Comparison of ENCODE assay signal across 8 cellular contexts in genomic region chr3:12841970-12842328, GRCh38. TPM values are rescaled to one million over a fixed set of nuclear protein-coding genes. Genes with fewer than 3 reads are reported as not detected.
A peak's percentile ranks its signal among the peaks of the same experiment; 100 is the strongest.
DNase-seq lines count a peak whose midpoint lies in the region; ATAC-seq and TF ChIP-seq lines count a peak whose summit lies in the region.

No MANE protein-coding gene starts in this region.

- peaks cover 7% of the 10 kb centered on the region for H3K9me3 Mint-ChIP-seq in stimulated activated naive CD8-positive, alpha-beta T cell treated with anti-CD3 and anti-CD28 coated beads, Interleukin-15, Interleukin-2, amounts not matched to agents 100 ng/mL and 50 ng/mL, for 24 hours
- no peaks in the 10 kb centered on the region for H3K9me3 Mint-ChIP-seq in activated T-helper 2 cell treated with anti-CD3 and anti-CD28 coated beads, Interferon-gamma antibody, Interleukin-2, Interleukin-4, amounts not matched to agents 10 μg/mL and 5 μg/mL and 100 μg/mL, durations not matched to agents 14 hours and 24 hours and 36 hours

- intact Hi-C loops in activated T-helper 2 cell treated with anti-CD3 and anti-CD28 coated beads, Interferon-gamma antibody, Interleukin-2, Interleukin-4, amounts not matched to agents 10 μg/mL and 5 μg/mL and 100 μg/mL, durations not matched to agents 14 hours and 24 hours and 36 hours (cut with micrococcal nuclease): loop anchor here (1.0 kb wide), 1 partner anchor 178 kb away; the partner anchor contains the start of gene RAF1
- intact Hi-C loops in colonic mucosa (cut with DNase I): no loop called here

- no peaks in the 10 kb centered on the region for H3K9me3 ChIP-seq in colonic mucosa

- H2BK15ac ChIP-seq in mesendoderm (replicated peaks; ENCODE audit: low read depth): no peak overlapping the region

- H3K79me2 ChIP-seq in mesendoderm (ENCODE audit: control insufficient read depth, insufficient read depth, low read length): peaks cover 44% of the 10 kb centered on the region

- H3K23ac ChIP-seq in mesendoderm (ENCODE audit: low read length): no peak overlapping the region

- peak overlapping the region; percentile 99 for H3K27ac Mint-ChIP-seq in stimulated activated naive CD8-positive, alpha-beta T cell treated with anti-CD3 and anti-CD28 coated beads, Interleukin-15, Interleukin-2, amounts not matched to agents 100 ng/mL and 50 ng/mL, for 24 hours
- peak overlapping the region; percentile 100 for H3K27ac Mint-ChIP-seq in activated T-helper 2 cell treated with anti-CD3 and anti-CD28 coated beads, Interferon-gamma antibody, Interleukin-2, Interleukin-4, amounts not matched to agents 10 μg/mL and 5 μg/mL and 100 μg/mL, durations not matched to agents 14 hours and 24 hours and 36 hours

- TF ChIP-seq CTCF in colonic mucosa (IDR thresholded peaks at IDR 0.05): no peak

- H3K4me3 Mint-ChIP-seq in stimulated activated naive CD8-positive, alpha-beta T cell treated with anti-CD3 and anti-CD28 coated beads, Interleukin-15, Interleukin-2, amounts not matched to agents 100 ng/mL and 50 ng/mL, for 24 hours: peak overlapping the region; percentile 98
- H3K4me3 Mint-ChIP-seq in activated T-helper 2 cell treated with anti-CD3 and anti-CD28 coated beads, Interferon-gamma antibody, Interleukin-2, Interleukin-4, amounts not matched to agents 10 μg/mL and 5 μg/mL and 100 μg/mL, durations not matched to agents 14 hours and 24 hours and 36 hours (ENCODE audit: low read depth): peak overlapping the region; percentile 97

- no peak overlapping the region for H3K4me2 ChIP-seq in mesendoderm (ENCODE audit: low read length)

- peaks cover 60% of the 10 kb centered on the region for H3K4me1 Mint-ChIP-seq in stimulated activated naive CD8-positive, alpha-beta T cell treated with anti-CD3 and anti-CD28 coated beads, Interleukin-15, Interleukin-2, amounts not matched to agents 100 ng/mL and 50 ng/mL, for 24 hours (ENCODE audit: low read depth)
- peaks cover 43% of the 10 kb centered on the region for H3K4me1 Mint-ChIP-seq in activated T-helper 2 cell treated with anti-CD3 and anti-CD28 coated beads, Interferon-gamma antibody, Interleukin-2, Interleukin-4, amounts not matched to agents 10 μg/mL and 5 μg/mL and 100 μg/mL, durations not matched to agents 14 hours and 24 hours and 36 hours (ENCODE audit: low read depth)

- no peak overlapping the region for H4K5ac ChIP-seq in mesendoderm (ENCODE audit: low read length)

- H2BK120ac ChIP-seq in mesendoderm (ENCODE audit: low read depth, low read length): no peak overlapping the region

- H3K36me3 Mint-ChIP-seq in stimulated activated naive CD8-positive, alpha-beta T cell treated with anti-CD3 and anti-CD28 coated beads, Interleukin-15, Interleukin-2, amounts not matched to agents 100 ng/mL and 50 ng/mL, for 24 hours (ENCODE audit: low read depth): peaks cover 44% of the 10 kb centered on the region
- peaks cover 47% of the 10 kb centered on the region for H3K36me3 Mint-ChIP-seq in activated T-helper 2 cell treated with anti-CD3 and anti-CD28 coated beads, Interferon-gamma antibody, Interleukin-2, Interleukin-4, amounts not matched to agents 10 μg/mL and 5 μg/mL and 100 μg/mL, durations not matched to agents 14 hours and 24 hours and 36 hours (ENCODE audit: low read depth)

- H3K18ac ChIP-seq in mesendoderm (ENCODE audit: low read length): no peak overlapping the region

- H3K4me1 ChIP-seq in mesendoderm (ENCODE audit: control insufficient read depth, low read depth, low read length): peaks cover 9% of the 10 kb centered on the region
- peaks cover 8% of the 10 kb centered on the region for H3K4me1 ChIP-seq in colonic mucosa

- H2BK5ac ChIP-seq in mesendoderm (ENCODE audit: low read length): no peak overlapping the region

- no peak overlapping the region for H3K4me3 ChIP-seq in mesendoderm (ENCODE audit: low read length)
- H3K4me3 ChIP-seq in colonic mucosa: no peak overlapping the region

- DNase-seq in stimulated activated naive CD8-positive, alpha-beta T cell treated with anti-CD3 and anti-CD28 coated beads, Interleukin-15, Interleukin-2, amounts not matched to agents 100 U/mL and 50 U/mL, for 24 hours: no peak
- DNase-seq in activated T-helper 2 cell treated with anti-CD3 and anti-CD28 coated beads, Interferon-gamma antibody, Interleukin-2, Interleukin-4, amounts not matched to agents 10 μg/mL and 5 μg/mL and 100 μg/mL, durations not matched to agents 14 hours and 24 hours and 36 hours (ENCODE audit: low spot score): no peak
- DNase-seq in mesendoderm: no peak
- DNase-seq in SIG-M5 (lab: John Stamatoyannopoulos, UW): no peak
- DNase-seq in NOMO-1 treated with dmso at 0.1 percent for 144 hours (lab: John Stamatoyannopoulos, UW; ENCODE audit: unreplicated experiment): no peak
- DNase-seq in NCI-H2029 treated with DMSO at 0.1 percent for 48 hours (lab: John Stamatoyannopoulos, UW): no peak
- DNase-seq in colonic mucosa: no peak

- no peak overlapping the region for H3K4ac ChIP-seq in mesendoderm (ENCODE audit: low read depth, low read length)

- WGBS in mesendoderm (ENCODE audit: extremely low coverage, insufficient coverage, low lambda C conversion rate): no CpG with 5 or more reads among the region's 7 CpGs

- H2AK5ac ChIP-seq in mesendoderm (ENCODE audit: low read length): no peak overlapping the region

- no peak overlapping the region for H3K9ac ChIP-seq in mesendoderm (ENCODE audit: low read length)
- H3K9ac ChIP-seq in colonic mucosa (ENCODE audit: low read depth in 2 of 2, low read length in 2 of 2): no peak overlapping the region

- peaks cover 8% of the 10 kb centered on the region for H3K79me1 ChIP-seq in mesendoderm (ENCODE audit: low read length)

- H3K27ac ChIP-seq in mesendoderm (ENCODE audit: low read depth, low read length) (no peak overlapping the region), colonic mucosa (no peak overlapping the region)

- ATAC-seq in stimulated activated naive CD8-positive, alpha-beta T cell treated with anti-CD3 and anti-CD28 coated beads, Interleukin-15, Interleukin-2, amounts not matched to agents 100 U/mL and 50 U/mL, for 24 hours: no peak

- H4K8ac ChIP-seq in mesendoderm (ENCODE audit: low read depth, low read length): no peak overlapping the region

- peak overlapping the region; percentile 18 for H3K56ac ChIP-seq in mesendoderm (ENCODE audit: low read length)

- H3K27me3 Mint-ChIP-seq in stimulated activated naive CD8-positive, alpha-beta T cell treated with anti-CD3 and anti-CD28 coated beads, Interleukin-15, Interleukin-2, amounts not matched to agents 100 ng/mL and 50 ng/mL, for 24 hours: no peaks in the 10 kb centered on the region
- H3K27me3 Mint-ChIP-seq in activated T-helper 2 cell treated with anti-CD3 and anti-CD28 coated beads, Interferon-gamma antibody, Interleukin-2, Interleukin-4, amounts not matched to agents 10 μg/mL and 5 μg/mL and 100 μg/mL, durations not matched to agents 14 hours and 24 hours and 36 hours (ENCODE audit: low read depth): no peaks in the 10 kb centered on the region

- H3K36me3 ChIP-seq in mesendoderm (ENCODE audit: control insufficient read depth, insufficient read depth, low read length) (peaks cover 10% of the 10 kb centered on the region), colonic mucosa (no peaks in the 10 kb centered on the region)

- H3K27me3 ChIP-seq in mesendoderm (ENCODE audit: insufficient read depth, low read length, poor library complexity) (no peaks in the 10 kb centered on the region), colonic mucosa (no peaks in the 10 kb centered on the region)

RNA-seq across cellular contexts. Expression of gene RPL32, which starts 0.6 kb away (rescaled TPM):
- 2,046 and 2,053 TPM in 2 replicates for total RNA-seq in activated T-helper 2 cell treated with anti-CD3 and anti-CD28 coated beads, Interferon-gamma antibody, Interleukin-2, Interleukin-4, amounts not matched to agents 10 μg/mL and 5 μg/mL and 100 μg/mL, durations not matched to agents 14 hours and 24 hours and 36 hours
- 1,879 TPM for polyA plus RNA-seq in mesendoderm (2013, experiment 1 of 2)
- 1,970 TPM for polyA plus RNA-seq in mesendoderm (2013, experiment 2 of 2)
- 1,000 to 10,000 TPM; 1,239 to 1,262 TPM for total RNA-seq in colonic mucosa

RNA-seq across cellular contexts. Expression of gene CAND2, which starts 45.5 kb away (rescaled TPM):
- 1.1 and 2.0 TPM in 2 replicates for total RNA-seq in activated T-helper 2 cell treated with anti-CD3 and anti-CD28 coated beads, Interferon-gamma antibody, Interleukin-2, Interleukin-4, amounts not matched to agents 10 μg/mL and 5 μg/mL and 100 μg/mL, durations not matched to agents 14 hours and 24 hours and 36 hours
- polyA plus RNA-seq in mesendoderm (2013, experiment 1 of 2): 1.7 TPM
- polyA plus RNA-seq in mesendoderm (2013, experiment 2 of 2): 1.4 TPM
- total RNA-seq in colonic mucosa: 1 to 10 TPM in 1 of 2 donors, under 1 TPM in 1; 0.72 to 2.2 TPM
